In the genomic region with DNA sequence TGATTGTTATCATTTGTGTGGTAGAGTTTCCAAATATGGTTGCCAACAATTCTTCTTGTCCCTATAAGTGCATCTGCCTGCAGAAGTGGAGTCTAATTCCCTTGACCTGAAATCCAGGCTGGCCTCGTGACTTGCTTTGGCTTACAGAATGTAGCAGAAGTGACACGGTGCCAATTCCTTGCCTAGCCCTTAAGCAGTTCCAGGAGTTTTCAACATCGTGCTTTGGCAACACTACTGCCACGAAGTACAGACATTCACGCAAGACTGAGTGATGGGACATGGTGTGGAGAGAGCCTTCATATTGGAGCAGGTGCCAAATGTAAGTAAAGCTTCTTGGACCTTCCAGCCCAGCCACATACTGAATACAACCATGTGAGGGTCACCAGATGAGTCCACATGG, we compare ENCODE assay signal across 28 cellular contexts.
DNase-seq lines count a peak whose midpoint lies in the region; ATAC-seq and TF ChIP-seq lines count a peak whose summit lies in the region.
"Had no signal": no experiment of that assay in that cellular context is flagged by ENCODE, and none has a peak within 500 bp of the region (broad histone marks: within the 10 kb centered on the region; RNA-seq: fewer than 3 reads in every experiment).

No MANE protein-coding gene starts in this region.

- peaks cover 4% of the 10 kb centered on the region for H3K27me3 ChIP-seq in mammary epithelial cell (ENCODE audit: insufficient read depth, low read length)
- H3K27me3 ChIP-seq: BLaER1 treated with 17β-estradiol and CSF1 and Interleukin-3, amounts not matched to agents 10 nM and 100 nM; colonic mucosa had no signal

- H3K4me3 Mint-ChIP-seq in MCF 10A (ENCODE audit: unreplicated experiment) (no peak overlapping the region), chondrocyte (ENCODE audit: unreplicated experiment) (no peak overlapping the region)
- H3K4me3 Mint-ChIP-seq: activated CD8-positive, alpha-beta memory T cell treated with anti-CD3 and anti-CD28 coated beads, Interleukin-2, amount 10 ng/mL, durations not matched to agents 7 days and 5 days; brain; HFFc6; IgD-negative memory B cell; natural killer cell treated with Interleukin-12 subunit alpha and Interleukin-12 subunit beta and Interleukin-15 and Interleukin-18, amount 100 ng/mL, for 72 hours; stimulated activated naive CD8-positive, alpha-beta T cell treated with anti-CD3 and anti-CD28 coated beads, Interleukin-15, amount 100 ng/mL, for 72 hours had no signal

- WGBS in mammary epithelial cell (ENCODE audit: low coverage, missing lambda C conversion rate): 4% methylated on average over 5 of the region's 5 CpGs

- no peaks in the 10 kb centered on the region for H3K4me1 ChIP-seq in mammary epithelial cell (ENCODE audit: insufficient read depth, low read length)
- H3K4me1 ChIP-seq: colonic mucosa, parathyroid adenoma had no signal

- H3K27me3 Mint-ChIP-seq in MCF 10A (ENCODE audit: insufficient read depth, unreplicated experiment) (peaks cover 95% of the 10 kb centered on the region), chondrocyte (ENCODE audit: low read depth) (peaks cover 49% of the 10 kb centered on the region)
- H3K27me3 Mint-ChIP-seq: natural killer cell treated with Interleukin-12 subunit alpha and Interleukin-12 subunit beta and Interleukin-15 and Interleukin-18, amount 100 ng/mL, for 72 hours had no signal

- CTCF ChIA-PET in MCF 10A (lab: Yijun Ruan, JAX): no interaction called here
- CTCF ChIA-PET in mammary epithelial cell (lab: Charles Lee; ENCODE audit: low non-redundant PET): no interaction called here

- BruUV-seq in MCF 10A (replicated peaks; lab: Mats Ljungman, UMichigan) (no TSS peak), mammary epithelial cell (replicated peaks; lab: Mats Ljungman, UMichigan) (no TSS peak)

- H3K4me2 ChIP-seq in mammary epithelial cell (ENCODE audit: insufficient read depth, low read depth, low read length): no peak overlapping the region

- H3K9ac ChIP-seq in mammary epithelial cell (ENCODE audit: insufficient read depth, low read length): no peak overlapping the region
- H3K9ac ChIP-seq: BLaER1 treated with 17β-estradiol and CSF1 and Interleukin-3, amounts not matched to agents 10 nM and 100 nM; parathyroid adenoma had no signal

- no peak overlapping the region for H3K4me3 ChIP-seq in mammary epithelial cell (replicated peaks in 1 of 3; ENCODE audit: insufficient read depth in 1 of 3, low read depth in 2 of 3, low read length in 3 of 3)
- H3K4me3 ChIP-seq: BLaER1 treated with 17β-estradiol and CSF1 and Interleukin-3, amounts not matched to agents 10 nM and 100 nM; colonic mucosa had no signal

- H3K36me3 ChIP-seq in mammary epithelial cell (ENCODE audit: insufficient read depth, low read length): no peaks in the 10 kb centered on the region
- H3K36me3 ChIP-seq: BLaER1 treated with 17β-estradiol and CSF1 and Interleukin-3, amounts not matched to agents 10 nM and 100 nM; colonic mucosa had no signal

- no peak overlapping the region for H3K27ac Mint-ChIP-seq in MCF 10A (ENCODE audit: low read depth, unreplicated experiment)
- no peak overlapping the region for H3K27ac Mint-ChIP-seq in chondrocyte (ENCODE audit: unreplicated experiment)
- H3K27ac Mint-ChIP-seq: activated CD8-positive, alpha-beta memory T cell treated with anti-CD3 and anti-CD28 coated beads, Interleukin-2, amount 10 ng/mL, durations not matched to agents 7 days and 5 days; activated naive CD4-positive, alpha-beta T cell treated with anti-CD3 and anti-CD28 coated beads, Interleukin-2, amount 50 U/mL, for 72 hours; brain; HFFc6; IgD-negative memory B cell; natural killer cell treated with Interleukin-12 subunit alpha and Interleukin-12 subunit beta and Interleukin-15 and Interleukin-18, amount 100 ng/mL, for 72 hours; stimulated activated naive CD8-positive, alpha-beta T cell treated with anti-CD3 and anti-CD28 coated beads, Interleukin-15, amount 100 ng/mL, for 72 hours had no signal

- POLR2A ChIA-PET in MCF 10A (lab: Yijun Ruan, JAX): no interaction called here

- no peak overlapping the region for H3K27ac ChIP-seq in mammary epithelial cell (ENCODE audit: insufficient read depth, low read depth, low read length)
- H3K27ac ChIP-seq: BLaER1 treated with 17β-estradiol and CSF1 and Interleukin-3, amounts not matched to agents 10 nM and 100 nM; colonic mucosa; parathyroid adenoma had no signal

- H2AFZ ChIP-seq in mammary epithelial cell (ENCODE audit: low read depth, low read length): no peak overlapping the region
- H2AFZ ChIP-seq: parathyroid adenoma had no signal

- H3K9me3 Mint-ChIP-seq in MCF 10A (ENCODE audit: unreplicated experiment): no peaks in the 10 kb centered on the region
- peaks cover 11% of the 10 kb centered on the region for H3K9me3 Mint-ChIP-seq in chondrocyte (ENCODE audit: low read depth)
- H3K9me3 Mint-ChIP-seq: HFFc6 had no signal

- no peaks in the 10 kb centered on the region for H4K20me1 ChIP-seq in mammary epithelial cell (ENCODE audit: insufficient read depth, low read length)
- H4K20me1 ChIP-seq: BLaER1 treated with 17β-estradiol and CSF1 and Interleukin-3, amounts not matched to agents 10 nM and 100 nM had no signal

- no peaks in the 10 kb centered on the region for H3K9me3 ChIP-seq in mammary epithelial cell (replicated peaks; ENCODE audit: insufficient read depth, low read length)
- H3K9me3 ChIP-seq: colonic mucosa had no signal

- dilution Hi-C loops in mammary epithelial cell (cut with HindIII; ENCODE audit: low sequenced_read_pairs): no loop called here

- DNase-seq in MCF 10A (ENCODE audit: unreplicated experiment) (peak; percentile 25), mammary epithelial cell (no peak), Right ventricle myocardium superior (peak; percentile 52), putamen (ENCODE audit: low spot score) (peak; percentile 39), HPDE6-E6E7 (ENCODE audit: extremely low spot score) (no peak), NCI-H510A treated with DMSO at 0.1 percent for 48 hours (lab: John Stamatoyannopoulos, UW) (no peak), KG1 (lab: John Stamatoyannopoulos, UW) (no peak), chondrocyte (ENCODE audit: low spot score) (no peak)
- DNase-seq: activated CD4-positive, alpha-beta T cell treated with anti-CD3 and anti-CD28 coated beads for 4 hours; activated CD8-positive, alpha-beta memory T cell treated with anti-CD3 and anti-CD28 coated beads, Interleukin-2, amount 10 ng/mL, durations not matched to agents 7 days and 5 days; colonic mucosa; HFFc6; kidney; MM.1S; NCI-H1436; NCI-H2171; NCI-H82; PC-3; SIG-M5; small intestine; stimulated activated CD4-positive, alpha-beta T cell treated with anti-CD3 and anti-CD28 coated beads, Interleukin-4, amount 100 ng/mL, for 24 hours; stimulated activated naive CD8-positive, alpha-beta T cell treated with anti-CD3 and anti-CD28 coated beads, Interleukin-15, amount 100 ng/mL, for 72 hours had no signal

- intact Hi-C loops in MCF 10A (cut with micrococcal nuclease) (no loop called here), mammary epithelial cell (cut with micrococcal nuclease) (no loop called here), Right ventricle myocardium superior (cut with DNase I) (no loop called here)

- TF ChIP-seq CTCF in MCF 10A (IDR thresholded peaks at IDR 0.05; ENCODE audit: unreplicated experiment) (no peak), mammary epithelial cell (conservative IDR thresholded peaks at IDR 0.05 in 1 of 2, IDR thresholded peaks at IDR 0.05 in 1 of 2; ENCODE audit: extremely low read depth in 1 of 2, insufficient read depth in 1 of 2, low read depth in 1 of 2, low read length in 2 of 2) (no peak), chondrocyte (IDR thresholded peaks at IDR 0.05) (no peak)

- in situ Hi-C loops in mammary epithelial cell (cut with MboI; ENCODE audit: low sequenced_read_pairs in 2 of 2): no loop called here

- H3K4me1 Mint-ChIP-seq in MCF 10A (ENCODE audit: insufficient read depth, unreplicated experiment) (no peaks in the 10 kb centered on the region), chondrocyte (ENCODE audit: low read depth) (no peaks in the 10 kb centered on the region)
- H3K4me1 Mint-ChIP-seq: activated CD8-positive, alpha-beta memory T cell treated with anti-CD3 and anti-CD28 coated beads, Interleukin-2, amount 10 ng/mL, durations not matched to agents 7 days and 5 days; stimulated activated naive CD8-positive, alpha-beta T cell treated with anti-CD3 and anti-CD28 coated beads, Interleukin-15, amount 100 ng/mL, for 72 hours had no signal

- ATAC-seq in Right ventricle myocardium superior (ENCODE audit: poor library complexity): peak; percentile 90
- ATAC-seq: activated CD8-positive, alpha-beta memory T cell treated with anti-CD3 and anti-CD28 coated beads, Interleukin-2, amount 10 ng/mL, durations not matched to agents 7 days and 5 days; activated naive CD4-positive, alpha-beta T cell treated with anti-CD3 and anti-CD28 coated beads, Interleukin-2, amount 50 U/mL, for 72 hours; natural killer cell treated with Interleukin-12 subunit alpha and Interleukin-12 subunit beta and Interleukin-15 and Interleukin-18, amount 100 ng/mL, for 72 hours; PC-3; stimulated activated naive CD8-positive, alpha-beta T cell treated with anti-CD3 and anti-CD28 coated beads, Interleukin-15, amount 100 ng/mL, for 72 hours had no signal

- no peaks in the 10 kb centered on the region for H3K36me3 Mint-ChIP-seq in MCF 10A (ENCODE audit: insufficient read depth, unreplicated experiment)
- peaks cover 2% of the 10 kb centered on the region for H3K36me3 Mint-ChIP-seq in chondrocyte (ENCODE audit: low read depth)
- H3K36me3 Mint-ChIP-seq: activated CD8-positive, alpha-beta memory T cell treated with anti-CD3 and anti-CD28 coated beads, Interleukin-2, amount 10 ng/mL, durations not matched to agents 7 days and 5 days; brain had no signal

- H3K79me2 ChIP-seq in mammary epithelial cell (ENCODE audit: insufficient read depth, low read length): no peaks in the 10 kb centered on the region
- H3K79me2 ChIP-seq: parathyroid adenoma had no signal

Comparison
In these comparisons a context has a peak if more than half of its experiments do, and no peak if none do; other contexts are left out.
1. DNase-seq: peak in MCF 10A (single experiment), Right ventricle myocardium superior (single experiment) and putamen (single experiment); none in mammary epithelial cell (single experiment), HPDE6-E6E7 (single experiment), NCI-H510A treated with DMSO at 0.1 percent for 48 hours (single experiment), KG1 (single experiment) and chondrocyte (single experiment).